ENCODE assay signal across 24 cellular contexts in the genomic region with DNA sequence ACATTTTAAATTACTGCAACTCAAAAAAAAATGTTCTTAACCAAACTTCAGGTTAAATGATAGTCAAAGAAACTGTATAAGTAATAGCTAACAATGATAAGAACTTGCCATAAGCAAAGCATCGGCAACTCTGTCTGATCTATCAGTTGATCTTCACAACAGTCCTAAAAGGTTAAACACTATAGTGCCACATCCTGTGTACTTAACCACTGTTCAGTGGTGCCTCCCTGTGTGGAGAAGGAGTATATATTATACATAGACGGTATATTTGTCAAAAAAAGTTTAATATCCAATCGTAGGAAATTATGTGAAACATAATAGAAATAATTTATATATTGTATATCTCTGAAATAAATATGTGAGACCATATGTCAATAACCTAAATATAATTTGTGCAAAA. TPM values are rescaled to one million over a fixed set of nuclear protein-coding genes. Genes with fewer than 3 reads are reported as not detected.
DNase-seq lines count a peak whose midpoint lies in the region; ATAC-seq and TF ChIP-seq lines count a peak whose summit lies in the region.
"Had no signal": no experiment of that assay in that cellular context is flagged by ENCODE, and none has a peak within 500 bp of the region (broad histone marks: within the 10 kb centered on the region; RNA-seq: fewer than 3 reads in every experiment).

No MANE protein-coding gene starts in this region.

- H3K79me2 ChIP-seq in DND-41 (ENCODE audit: insufficient read depth, low read length) (no peaks in the 10 kb centered on the region), HCT116 (ENCODE audit: insufficient read depth, low read length) (no peaks in the 10 kb centered on the region)

- H3K27me3 ChIP-seq in DND-41 (ENCODE audit: insufficient read depth, low read length, poor library complexity): no peaks in the 10 kb centered on the region
- no peaks in the 10 kb centered on the region for H3K27me3 ChIP-seq in HCT116 (ENCODE audit: insufficient read depth, low read length)
- H3K27me3 ChIP-seq in RWPE2 (ENCODE audit: insufficient read depth, poor library complexity, severe bottlenecking): no peaks in the 10 kb centered on the region
- H3K27me3 ChIP-seq: pancreas, stomach, tibial artery had no signal

- H3K4me2 ChIP-seq in DND-41 (ENCODE audit: insufficient read depth, low read length) (no peak overlapping the region), HCT116 (ENCODE audit: low read length) (no peak overlapping the region)

- ATAC-seq in DND-41 (ENCODE audit: insufficient read depth, low read depth) (peak; percentile 76), HCT116 (no peak), RWPE2 (ENCODE audit: low read depth) (peak; percentile 76)
- ATAC-seq: activated T-cell treated with anti-CD3 and anti-CD28 coated beads, Interleukin-2, amount 50 U/mL, for 4 hours; pancreas had no signal

- DNase-seq in DND-41: no peak
- DNase-seq in HCT116 (ENCODE audit: low read depth, low spot score): no peak
- no peak for DNase-seq in RWPE2 (ENCODE audit: low spot score)
- DNase-seq in fibroblast of villous mesenchyme (ENCODE audit: low read depth): peak; percentile 43
- no peak for DNase-seq in D341Med (ENCODE audit: low spot score)
- no peak for DNase-seq in Kasumi-1 (lab: John Stamatoyannopoulos, UW)
- DNase-seq in NCI-H226: no peak
- DNase-seq: activated CD4-positive, alpha-beta T cell treated with anti-CD3 and anti-CD28 coated beads for 48 hours; activated T-cell treated with anti-CD3 and anti-CD28 coated beads, Interleukin-2, amount 50 U/mL, for 4 hours; CD4-positive, alpha-beta T cell; DMS 273 treated with DMSO at 0.1 percent for 48 hours; effector memory CD4-positive, alpha-beta T cell; GF-D8; GOT3; islet precursor cell; NCI-H2081; NCI-H446 treated with DMSO at 0.1 percent for 48 hours; nephron progenitor cell; pancreas; stimulated activated CD4-positive, alpha-beta T cell treated with anti-CD3 and anti-CD28 coated beads, Interleukin-12 subunit alpha, Interleukin-12 subunit beta, amount 100 ng/mL, for 4 hours; stomach; tibial artery had no signal

- H3K9me2 ChIP-seq in HCT116 (ENCODE audit: insufficient read depth): no peaks in the 10 kb centered on the region

- 0 out of 2 replicates have a peak, but pooled peaks have one; percentile 15 for TF ChIP-seq RAD21 in HCT116 (IDR thresholded peaks at IDR 0.05; ENCODE audit: low read depth)

- intact Hi-C loops in HCT116 (cut with micrococcal nuclease): no loop called here

- TF ChIP-seq CTCF in DND-41 (IDR thresholded peaks at IDR 0.05; ENCODE audit: borderline replicate concordance, extremely low read depth, low read length, poor library complexity, severe bottlenecking) (no peak), HCT116 (IDR thresholded peaks at IDR 0.05 in 2 of 3, conservative IDR thresholded peaks at IDR 0.05 in 1 of 3; ENCODE audit: borderline replicate concordance in 1 of 3, insufficient read depth in 1 of 3, low read depth in 2 of 3, low read length in 2 of 3) (no peak), RWPE2 (IDR thresholded peaks at IDR 0.05; ENCODE audit: poor library complexity, severe bottlenecking) (peak; percentile 45), fibroblast of villous mesenchyme (IDR thresholded peaks at IDR 0.05; ENCODE audit: insufficient read depth, low read depth, low read length) (peak; percentile 38)

- H3K9ac ChIP-seq in DND-41 (ENCODE audit: low read depth, low read length) (no peak overlapping the region), HCT116 (ENCODE audit: low read length) (no peak overlapping the region)

- H3K36me3 ChIP-seq in DND-41 (ENCODE audit: insufficient read depth, low read length): no peaks in the 10 kb centered on the region
- H3K36me3 ChIP-seq in HCT116 (ENCODE audit: control insufficient read depth in 1 of 2, insufficient read depth in 2 of 2, low read length in 2 of 2): no peaks in the 10 kb centered on the region
- H3K36me3 ChIP-seq in RWPE2 (ENCODE audit: low read depth): no peaks in the 10 kb centered on the region
- H3K36me3 ChIP-seq: pancreas, stomach, tibial artery had no signal

- H4K20me1 ChIP-seq in DND-41 (ENCODE audit: insufficient read depth, low read length): no peaks in the 10 kb centered on the region
- H4K20me1 ChIP-seq in HCT116 (ENCODE audit: insufficient read depth): no peaks in the 10 kb centered on the region

- RAD21 ChIA-PET in HCT116 (lab: Charles Lee; ENCODE audit: low non-redundant PET in 1 of 2, low total read pairs in 2 of 2, uncharacterized antibody in 2 of 2, unreplicated experiment in 2 of 2): no interaction called here

- TF ChIP-seq POLR2A in HCT116 (IDR thresholded peaks at IDR 0.05; ENCODE audit: borderline replicate concordance, extremely low read depth, insufficient read depth, insufficient read length): no peak

- BruUV-seq in HCT116 (replicated peaks; lab: Mats Ljungman, UMichigan): no TSS peak

- CTCF ChIA-PET in HCT116 (lab: Charles Lee): no interaction called here

- no peak overlapping the region for H3K4me3 ChIP-seq in DND-41 (ENCODE audit: low read depth in 1 of 2, low read length in 2 of 2)
- no peak overlapping the region for H3K4me3 ChIP-seq in HCT116 (replicated peaks in 1 of 2; ENCODE audit: low read depth in 1 of 2, low read length in 2 of 2)
- H3K4me3 ChIP-seq in RWPE2 (ENCODE audit: severe bottlenecking): no peak overlapping the region
- H3K4me3 ChIP-seq in fibroblast of villous mesenchyme (ENCODE audit: low read depth, low read length): no peak overlapping the region
- H3K4me3 ChIP-seq: pancreas, SK-N-MC, stomach, tibial artery had no signal

- H3K27ac ChIP-seq in DND-41 (ENCODE audit: low read length) (no peak overlapping the region), HCT116 (ENCODE audit: low read depth, low read length) (no peak overlapping the region), RWPE2 (ENCODE audit: poor library complexity, severe bottlenecking) (no peak overlapping the region)
- H3K27ac ChIP-seq: pancreas, SK-N-MC, stomach, tibial artery had no signal

- POLR2A ChIA-PET in HCT116 (lab: Charles Lee): no interaction called here

- H2AFZ ChIP-seq in DND-41 (ENCODE audit: low read depth, low read length) (no peak overlapping the region), HCT116 (ENCODE audit: low read depth, low read length, poor library complexity, severe bottlenecking) (no peak overlapping the region)

- no peaks in the 10 kb centered on the region for H3K9me3 ChIP-seq in DND-41 (ENCODE audit: insufficient read depth, low read length, severe bottlenecking)
- H3K9me3 ChIP-seq in HCT116 (ENCODE audit: control insufficient read depth in 1 of 2, insufficient read depth in 1 of 2, low read depth in 1 of 2, low read length in 2 of 2): no peaks in the 10 kb centered on the region
- H3K9me3 ChIP-seq in RWPE2 (ENCODE audit: severe bottlenecking): no peaks in the 10 kb centered on the region
- H3K9me3 ChIP-seq: pancreas had no signal

- H3K4me1 ChIP-seq in DND-41 (ENCODE audit: insufficient read depth, low read length): no peaks in the 10 kb centered on the region
- no peaks in the 10 kb centered on the region for H3K4me1 ChIP-seq in HCT116 (ENCODE audit: control insufficient read depth in 1 of 2, insufficient read depth in 2 of 2, low read length in 2 of 2)
- H3K4me1 ChIP-seq in RWPE2 (ENCODE audit: insufficient read depth, poor library complexity, severe bottlenecking): no peaks in the 10 kb centered on the region
- H3K4me1 ChIP-seq: pancreas had no signal

TF ChIP-seq in HCT116, 20 proteins besides CTCF, POLR2A, EP300 and RAD21:
- TF ChIP-seq JUND (IDR thresholded peaks at IDR 0.05) (no peak), ZNF274 (IDR thresholded peaks at IDR 0.05; ENCODE audit: low read depth, low read length) (no peak), EZH2phosphoT487 (IDR thresholded peaks at IDR 0.05; ENCODE audit: borderline replicate concordance) (no peak), YY1 (IDR thresholded peaks at IDR 0.05; ENCODE audit: extremely low read depth, insufficient replicate concordance, low read depth, low read length) (no peak), CBX3 (IDR thresholded peaks at IDR 0.05; ENCODE audit: low read depth) (no peak), TCF7L2 (IDR thresholded peaks at IDR 0.05; ENCODE audit: borderline replicate concordance, extremely low read depth, insufficient read depth, insufficient read length) (no peak), POLR2AphosphoS5 (IDR thresholded peaks at IDR 0.05; ENCODE audit: low read depth, low read length) (no peak), EZH2 (IDR thresholded peaks at IDR 0.05) (no peak), ZFX (IDR thresholded peaks at IDR 0.05) (no peak), SIN3A (IDR thresholded peaks at IDR 0.05; ENCODE audit: low read depth) (no peak), ELF1 (IDR thresholded peaks at IDR 0.05; ENCODE audit: borderline replicate concordance, low read depth) (no peak), CEBPB (IDR thresholded peaks at IDR 0.05; ENCODE audit: low read depth) (no peak)
- TF ChIP-seq, protein P1, sequence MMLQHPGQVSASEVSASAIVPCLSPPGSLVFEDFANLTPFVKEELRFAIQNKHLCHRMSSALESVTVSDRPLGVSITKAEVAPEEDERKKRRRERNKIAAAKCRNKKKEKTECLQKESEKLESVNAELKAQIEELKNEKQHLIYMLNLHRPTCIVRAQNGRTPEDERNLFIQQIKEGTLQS (IDR thresholded peaks at IDR 0.05): no peak

RNA-seq across cellular contexts. Expression of a gene that starts 13.0 kb away (rescaled TPM):
- total RNA-seq in HCT116 (2021; ENCODE audit: unreplicated experiment): 9.6 TPM
- polyA plus RNA-seq in HCT116 (2012): 6.9 and 7.0 TPM in 2 replicates
- total RNA-seq in fibroblast of villous mesenchyme: 6.8 and 18.1 TPM in 2 replicates
- total RNA-seq: activated CD8-positive, alpha-beta memory T cell treated with anti-CD3 and anti-CD28 coated beads for 36 hours; CD4-positive, alpha-beta T cell had no signal

Comparison
In these comparisons a context has a peak if more than half of its experiments do, and no peak if none do; other contexts are left out.
1. CTCF ChIP-seq: peak in RWPE2 (single experiment) and fibroblast of villous mesenchyme (single experiment); none in DND-41 (single experiment) and HCT116 (0 of 3).